ENCODE assay signal across 1 cellular context in the genomic region with DNA sequence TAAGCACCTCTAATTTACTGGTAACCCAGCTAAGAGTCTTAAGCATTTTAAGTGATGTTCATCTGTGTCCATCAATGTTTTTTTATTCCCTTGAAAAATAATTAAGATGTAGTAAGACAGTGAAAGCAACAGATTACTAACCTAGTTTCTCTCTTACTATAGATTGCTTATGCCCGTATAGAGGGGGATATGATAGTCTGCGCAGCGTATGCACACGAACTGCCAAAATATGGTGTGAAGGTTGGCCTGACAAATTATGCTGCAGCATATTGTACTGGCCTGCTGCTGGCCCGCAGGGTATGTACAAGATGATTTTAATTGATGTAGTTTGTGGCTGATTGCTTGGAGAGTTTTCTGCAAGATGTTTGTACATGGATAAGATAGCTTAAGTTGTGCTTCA.
TF ChIP-seq lines count a peak whose summit lies in the region.

No MANE protein-coding gene starts in this region.

TF ChIP-seq in GM12878, 131 proteins besides CTCF, POLR2A, EP300 and RAD21:
- no peak for TF ChIP-seq BCL11A (IDR thresholded peaks at IDR 0.05; ENCODE audit: low read depth, low read length)
- TF ChIP-seq, protein P1, sequence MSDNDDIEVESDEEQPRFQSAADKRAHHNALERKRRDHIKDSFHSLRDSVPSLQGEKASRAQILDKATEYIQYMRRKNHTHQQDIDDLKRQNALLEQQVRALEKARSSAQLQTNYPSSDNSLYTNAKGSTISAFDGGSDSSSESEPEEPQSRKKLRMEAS (IDR thresholded peaks at IDR 0.05; ENCODE audit: low read depth, low read length) = no peak
- TF ChIP-seq, protein P2, sequence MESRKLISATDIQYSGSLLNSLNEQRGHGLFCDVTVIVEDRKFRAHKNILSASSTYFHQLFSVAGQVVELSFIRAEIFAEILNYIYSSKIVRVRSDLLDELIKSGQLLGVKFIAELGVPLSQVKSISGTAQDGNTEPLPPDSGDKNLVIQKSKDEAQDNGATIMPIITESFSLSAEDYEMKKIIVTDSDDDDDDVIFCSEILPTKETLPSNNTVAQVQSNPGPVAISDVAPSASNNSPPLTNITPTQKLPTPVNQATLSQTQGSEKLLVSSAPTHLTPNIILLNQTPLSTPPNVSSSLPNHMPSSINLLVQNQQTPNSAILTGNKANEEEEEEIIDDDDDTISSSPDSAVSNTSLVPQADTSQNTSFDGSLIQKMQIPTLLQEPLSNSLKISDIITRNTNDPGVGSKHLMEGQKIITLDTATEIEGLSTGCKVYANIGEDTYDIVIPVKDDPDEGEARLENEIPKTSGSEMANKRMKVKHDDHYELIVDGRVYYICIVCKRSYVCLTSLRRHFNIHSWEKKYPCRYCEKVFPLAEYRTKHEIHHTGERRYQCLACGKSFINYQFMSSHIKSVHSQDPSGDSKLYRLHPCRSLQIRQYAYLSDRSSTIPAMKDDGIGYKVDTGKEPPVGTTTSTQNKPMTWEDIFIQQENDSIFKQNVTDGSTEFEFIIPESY (IDR thresholded peaks at IDR 0.05) = no peak
- TF ChIP-seq NFXL1 (IDR thresholded peaks at IDR 0.05; ENCODE audit: borderline replicate concordance) = no peak
- no peak for TF ChIP-seq IRF4 (IDR thresholded peaks at IDR 0.05; ENCODE audit: low read depth, low read length)
- no peak for TF ChIP-seq CUX1 (IDR thresholded peaks at IDR 0.05; ENCODE audit: insufficient replicate concordance, low read depth, low read length)
TF ChIP-seq in GM12878: peak in this region for 0.
